9 cellular contexts compared by ENCODE assay signal in genomic region chr12:27571463-27571862, GRCh38. TPM values are rescaled to one million over a fixed set of nuclear protein-coding genes. Genes with fewer than 3 reads are reported as not detected.
DNase-seq lines count a peak whose midpoint lies in the region; ATAC-seq and TF ChIP-seq lines count a peak whose summit lies in the region.
"Had no signal": no experiment of that assay in that cellular context is flagged by ENCODE, and none has a peak within 500 bp of the region (broad histone marks: within the 10 kb centered on the region; RNA-seq: fewer than 3 reads in every experiment).

No MANE protein-coding gene starts in this region.

- DNase-seq in Caki2 (ENCODE audit: low read depth) (peak; percentile 21), dermis blood vessel endothelial cell (peak; percentile 66), lung microvascular endothelial cell (ENCODE audit: low read depth in 2 of 2) (peak; percentile 86 to 88), retina (no peak), ACHN (no peak)
- no peak for DNase-seq in effector CD4-positive, alpha-beta T cell
- DNase-seq: NCI-H524 had no signal

- TF ChIP-seq EP300 in Ishikawa (IDR thresholded peaks at IDR 0.05; ENCODE audit: borderline replicate concordance) = peak; percentile 84; the same call in 1 of the 2 replicates

- in situ Hi-C loops in Caki2 (cut with HindIII; ENCODE audit: low pct_unique_long_range_greater_than_20kb, low sequenced_read_pairs) (no loop called here), ACHN (cut with HindIII; ENCODE audit: low pct_ligation_motif_present, low pct_unique_long_range_greater_than_20kb, low sequenced_read_pairs) (no loop called here)

- 0 out of 2 replicates have a peak, but pooled peaks have one; percentile 2 for TF ChIP-seq RAD21 in Ishikawa (IDR thresholded peaks at IDR 0.05; ENCODE audit: low read depth)

- ATAC-seq in GM21360 (IDR thresholded peaks at IDR 0.05; ENCODE audit: unreplicated experiment) = no peak

TF ChIP-seq in Ishikawa, 13 proteins besides CTCF, POLR2A, EP300 and RAD21:
- peak; percentile 65 for TF ChIP-seq TEAD4 (IDR thresholded peaks at IDR 0.05)
- no peak for TF ChIP-seq TAF1 (IDR thresholded peaks at IDR 0.05; ENCODE audit: low read depth)
- TF ChIP-seq CREB1 (IDR thresholded peaks at IDR 0.05; ENCODE audit: low read depth) = 0 out of 2 replicates have a peak, but pooled peaks have one; percentile 32
- TF ChIP-seq USF1 (IDR thresholded peaks at IDR 0.05) = no peak
- TF ChIP-seq CEBPB (IDR thresholded peaks at IDR 0.05) = peak; percentile 67
- peak; percentile 82 for TF ChIP-seq FOXM1 (IDR thresholded peaks at IDR 0.05; ENCODE audit: borderline replicate concordance, low read depth)
- TF ChIP-seq, protein P1, sequence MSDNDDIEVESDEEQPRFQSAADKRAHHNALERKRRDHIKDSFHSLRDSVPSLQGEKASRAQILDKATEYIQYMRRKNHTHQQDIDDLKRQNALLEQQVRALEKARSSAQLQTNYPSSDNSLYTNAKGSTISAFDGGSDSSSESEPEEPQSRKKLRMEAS (IDR thresholded peaks at IDR 0.05) = peak; percentile 48; the same call in 1 of the 2 replicates
- no peak for TF ChIP-seq YY1 (IDR thresholded peaks at IDR 0.05; ENCODE audit: low read depth)
- peak; percentile 63; the same call in 1 of the 2 replicates for TF ChIP-seq TCF12 (IDR thresholded peaks at IDR 0.05; ENCODE audit: low read depth)
- TF ChIP-seq EGR1 (IDR thresholded peaks at IDR 0.05) = no peak
- no peak for TF ChIP-seq ZBTB7A (IDR thresholded peaks at IDR 0.05; ENCODE audit: low read depth)
- TF ChIP-seq NFIC (IDR thresholded peaks at IDR 0.05) = peak; percentile 44; the same call in 1 of the 2 replicates
- TF ChIP-seq, protein P2, sequence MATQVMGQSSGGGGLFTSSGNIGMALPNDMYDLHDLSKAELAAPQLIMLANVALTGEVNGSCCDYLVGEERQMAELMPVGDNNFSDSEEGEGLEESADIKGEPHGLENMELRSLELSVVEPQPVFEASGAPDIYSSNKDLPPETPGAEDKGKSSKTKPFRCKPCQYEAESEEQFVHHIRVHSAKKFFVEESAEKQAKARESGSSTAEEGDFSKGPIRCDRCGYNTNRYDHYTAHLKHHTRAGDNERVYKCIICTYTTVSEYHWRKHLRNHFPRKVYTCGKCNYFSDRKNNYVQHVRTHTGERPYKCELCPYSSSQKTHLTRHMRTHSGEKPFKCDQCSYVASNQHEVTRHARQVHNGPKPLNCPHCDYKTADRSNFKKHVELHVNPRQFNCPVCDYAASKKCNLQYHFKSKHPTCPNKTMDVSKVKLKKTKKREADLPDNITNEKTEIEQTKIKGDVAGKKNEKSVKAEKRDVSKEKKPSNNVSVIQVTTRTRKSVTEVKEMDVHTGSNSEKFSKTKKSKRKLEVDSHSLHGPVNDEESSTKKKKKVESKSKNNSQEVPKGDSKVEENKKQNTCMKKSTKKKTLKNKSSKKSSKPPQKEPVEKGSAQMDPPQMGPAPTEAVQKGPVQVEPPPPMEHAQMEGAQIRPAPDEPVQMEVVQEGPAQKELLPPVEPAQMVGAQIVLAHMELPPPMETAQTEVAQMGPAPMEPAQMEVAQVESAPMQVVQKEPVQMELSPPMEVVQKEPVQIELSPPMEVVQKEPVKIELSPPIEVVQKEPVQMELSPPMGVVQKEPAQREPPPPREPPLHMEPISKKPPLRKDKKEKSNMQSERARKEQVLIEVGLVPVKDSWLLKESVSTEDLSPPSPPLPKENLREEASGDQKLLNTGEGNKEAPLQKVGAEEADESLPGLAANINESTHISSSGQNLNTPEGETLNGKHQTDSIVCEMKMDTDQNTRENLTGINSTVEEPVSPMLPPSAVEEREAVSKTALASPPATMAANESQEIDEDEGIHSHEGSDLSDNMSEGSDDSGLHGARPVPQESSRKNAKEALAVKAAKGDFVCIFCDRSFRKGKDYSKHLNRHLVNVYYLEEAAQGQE (IDR thresholded peaks at IDR 0.05; ENCODE audit: low read depth) = no peak

RNA-seq across cellular contexts. Expression of gene PPFIBP1, which starts 47.5 kb away (rescaled TPM):
- total RNA-seq in Caki2 (2014; rRNA removed; shearing (Covaris generic); ENCODE audit: low replicate concordance) = 50.7 and 55.8 TPM in 2 replicates
- total RNA-seq in dermis blood vessel endothelial cell (354 and 576 TPM in 2 replicates), lung microvascular endothelial cell (301 and 612 TPM in 2 replicates)

Comparison
In these comparisons a context has a peak if more than half of its experiments do, and no peak if none do; other contexts are left out.
1. DNase-seq: peak in Caki2 (single experiment), dermis blood vessel endothelial cell (single experiment) and lung microvascular endothelial cell (2 of 2); none in retina (single experiment), ACHN (single experiment) and effector CD4-positive, alpha-beta T cell (single experiment).